ENCODE assay signal across 18 cellular contexts in genomic region chr9:4654538-4654937, GRCh38.
"Had no signal": no experiment of that assay in that cellular context is flagged by ENCODE, and none has a peak within 500 bp of the region (broad histone marks: within the 10 kb centered on the region; RNA-seq: fewer than 3 reads in every experiment).

No MANE protein-coding gene starts in this region.

- H3K9me3 Mint-ChIP-seq: type B pancreatic cell had no signal

- H3K27ac Mint-ChIP-seq: nephron progenitor cell, type B pancreatic cell had no signal

- H3K4me3 Mint-ChIP-seq: nephron progenitor cell, type B pancreatic cell had no signal

- H3K27me3 Mint-ChIP-seq: type B pancreatic cell had no signal

- ATAC-seq: esophagus mucosa, heart right ventricle, left cardiac atrium, left ventricle myocardium superior had no signal

- H3K27me3 ChIP-seq: dorsolateral prefrontal cortex, heart right ventricle, sigmoid colon had no signal

- H3K27ac ChIP-seq: dorsolateral prefrontal cortex, heart right ventricle, sigmoid colon, skin epidermis had no signal

- DNase-seq: cortex of kidney; effector CD8-positive, alpha-beta T cell; heart right ventricle; hypothalamus; left cardiac atrium; left ventricle myocardium superior; mesenchymal stem cell; midbrain; nephron progenitor cell; posterior cingulate gyrus; sigmoid colon; stimulated activated CD4-positive, alpha-beta T cell treated with anti-CD3 and anti-CD28 coated beads, Interleukin-12 subunit alpha, Interleukin-12 subunit beta, amount 100 ng/mL, for 4 hours; stimulated activated naive CD4-positive, alpha-beta T cell treated with Interleukin-2 at 50 U/mL for 16 hours had no signal

- H3K9me3 ChIP-seq: heart right ventricle, sigmoid colon had no signal

- H3K36me3 ChIP-seq: sigmoid colon had no signal

- H3K4me3 ChIP-seq: dorsolateral prefrontal cortex, heart right ventricle, lung, sigmoid colon, skin epidermis had no signal

- H3K4me1 ChIP-seq: heart right ventricle, sigmoid colon had no signal
